24 cellular contexts compared by ENCODE assay signal in genomic region chr22:40446203-40446602, GRCh38.
DNase-seq lines count a peak whose midpoint lies in the region; ATAC-seq and TF ChIP-seq lines count a peak whose summit lies in the region.
"Had no signal": no experiment of that assay in that cellular context is flagged by ENCODE, and none has a peak within 500 bp of the region (broad histone marks: within the 10 kb centered on the region; RNA-seq: fewer than 3 reads in every experiment).

No MANE protein-coding gene starts in this region.

- peaks cover 0 to 2% (median 0%) of the 10 kb centered on the region in 7 donors for H3K9me3 Mint-ChIP-seq in CD4-positive, CD25-positive, alpha-beta regulatory T cell
- H3K9me3 Mint-ChIP-seq in CD8-positive, alpha-beta T cell, result no peaks in the 10 kb centered on the region
- no peaks in the 10 kb centered on the region for H3K9me3 Mint-ChIP-seq in central memory CD8-positive, alpha-beta T cell
- H3K9me3 Mint-ChIP-seq in osteocyte (ENCODE audit: unreplicated experiment), result peaks cover 8% of the 10 kb centered on the region
- H3K9me3 Mint-ChIP-seq: naive B cell had no signal

- peaks cover 32 to 94% (median 70%) of the 10 kb centered on the region in 4 donors for H3K4me1 Mint-ChIP-seq in CD4-positive, CD25-positive, alpha-beta regulatory T cell
- peaks cover 78% of the 10 kb centered on the region for H3K4me1 Mint-ChIP-seq in CD8-positive, alpha-beta T cell (ENCODE audit: low read depth)
- H3K4me1 Mint-ChIP-seq in central memory CD8-positive, alpha-beta T cell, result peaks cover 72% of the 10 kb centered on the region
- peaks cover 47% of the 10 kb centered on the region for H3K4me1 Mint-ChIP-seq in osteocyte (ENCODE audit: unreplicated experiment)

- TF ChIP-seq CTCF in CD8-positive, alpha-beta T cell (IDR thresholded peaks at IDR 0.05), result no peak
- TF ChIP-seq CTCF in osteocyte (IDR thresholded peaks at IDR 0.05), result no peak

- no peak overlapping the region for H3K27ac ChIP-seq in CD4-positive, CD25-positive, alpha-beta regulatory T cell (ENCODE audit: insufficient read depth, low read length, poor library complexity, severe bottlenecking)
- no peak overlapping the region for H3K27ac ChIP-seq in CD8-positive, alpha-beta T cell (ENCODE audit: low read depth, low read length)
- H3K27ac ChIP-seq: BLaER1 treated with 17β-estradiol and CSF1 and Interleukin-3, amounts not matched to agents 10 nM and 100 nM had no signal

- CTCF ChIA-PET in CD8-positive, alpha-beta T cell (lab: Charles Lee), result interaction anchor here (0.8 to 6.5 kb wide), 3 partner anchors 10 to 402 kb away, joined by 3 to 47 read pairs (median 6); no protein-coding TSS in a partner anchor

- no peak for ATAC-seq in CD4-positive, CD25-positive, alpha-beta regulatory T cell (ENCODE audit: low read depth in 2 of 2)
- no peak for ATAC-seq in CD8-positive, alpha-beta T cell
- ATAC-seq in central memory CD8-positive, alpha-beta T cell (replicated peaks; ENCODE audit: extremely low read depth, poor library complexity, severe bottlenecking), result no peak
- no peak for ATAC-seq in HG03196 (IDR thresholded peaks at IDR 0.05; ENCODE audit: unreplicated experiment)
- ATAC-seq in HG03280 (IDR thresholded peaks at IDR 0.05; ENCODE audit: unreplicated experiment), result no peak
- ATAC-seq: activated CD4-positive, alpha-beta T cell treated with anti-CD3 and anti-CD28 coated beads for 36 hours; left ventricle myocardium superior had no signal

- peaks cover 18% of the 10 kb centered on the region for H3K36me3 ChIP-seq in CD4-positive, CD25-positive, alpha-beta regulatory T cell (ENCODE audit: control insufficient read depth, insufficient read depth, low read length)
- no peaks in the 10 kb centered on the region for H3K36me3 ChIP-seq in CD8-positive, alpha-beta T cell (ENCODE audit: insufficient read depth, low read length)

- H3K27ac Mint-ChIP-seq in CD4-positive, CD25-positive, alpha-beta regulatory T cell, result peak overlapping the region; percentile 21 to 84 (median 71)
- peak overlapping the region; percentile 62 for H3K27ac Mint-ChIP-seq in CD8-positive, alpha-beta T cell
- H3K27ac Mint-ChIP-seq in central memory CD8-positive, alpha-beta T cell (ENCODE audit: low read depth), result peak overlapping the region; percentile 92
- H3K27ac Mint-ChIP-seq in osteocyte (ENCODE audit: unreplicated experiment), result peak overlapping the region; percentile 50
- H3K27ac Mint-ChIP-seq: activated CD4-positive, alpha-beta T cell treated with anti-CD3 and anti-CD28 coated beads for 36 hours had no signal

- no peak for DNase-seq in CD4-positive, CD25-positive, alpha-beta regulatory T cell
- no peak for DNase-seq in CD8-positive, alpha-beta T cell
- no peak for DNase-seq in central memory CD8-positive, alpha-beta T cell (ENCODE audit: low spot score in 2 of 2)
- no peak for DNase-seq in osteocyte (ENCODE audit: extremely low spot score, unreplicated experiment)
- DNase-seq in activated CD4-positive, CD25-positive, alpha-beta regulatory T cell treated with anti-CD3 and anti-CD28 coated beads, Interleukin-2, amount 50 U/mL, for 72 hours, result no peak
- no peak for DNase-seq in DMS 273 (lab: John Stamatoyannopoulos, UW; ENCODE audit: unreplicated experiment)
- DNase-seq: activated CD4-positive, alpha-beta T cell treated with anti-CD3 and anti-CD28 coated beads for 36 hours; activated CD8-positive, alpha-beta memory T cell treated with anti-CD3 and anti-CD28 coated beads for 24 hours; activated T-cell treated with anti-CD3 and anti-CD28 coated beads for 4 hours; amniotic stem cell; effector memory CD4-positive, alpha-beta T cell; islet precursor cell; left ventricle myocardium superior; naive B cell; NCI-H1436 treated with DMSO at 0.1 percent for 48 hours; NCI-H2081 treated with DMSO at 0.1 percent for 48 hours; NCI-H226; NCI-H526 treated with DMSO at 0.1 percent for 48 hours; Right ventricle myocardium superior; stimulated activated naive CD4-positive, alpha-beta T cell; T-helper 9 cell had no signal

- H3K4me1 ChIP-seq in CD4-positive, CD25-positive, alpha-beta regulatory T cell (ENCODE audit: control insufficient read depth, insufficient read depth, low read length, poor library complexity, severe bottlenecking), result peaks cover 33% of the 10 kb centered on the region
- peaks cover 68% of the 10 kb centered on the region for H3K4me1 ChIP-seq in CD8-positive, alpha-beta T cell (ENCODE audit: insufficient read depth, low read length)

- no peaks in the 10 kb centered on the region for H3K9me3 ChIP-seq in CD4-positive, CD25-positive, alpha-beta regulatory T cell (ENCODE audit: control insufficient read depth in 2 of 2, low read length in 2 of 2)
- no peaks in the 10 kb centered on the region for H3K9me3 ChIP-seq in CD8-positive, alpha-beta T cell (ENCODE audit: low read length)

- H3K36me3 Mint-ChIP-seq in CD4-positive, CD25-positive, alpha-beta regulatory T cell, result peaks cover 31% of the 10 kb centered on the region
- H3K36me3 Mint-ChIP-seq in CD8-positive, alpha-beta T cell, result peaks cover 60% of the 10 kb centered on the region
- peaks cover 18% of the 10 kb centered on the region for H3K36me3 Mint-ChIP-seq in central memory CD8-positive, alpha-beta T cell (ENCODE audit: insufficient read depth)
- peaks cover 13% of the 10 kb centered on the region for H3K36me3 Mint-ChIP-seq in osteocyte (ENCODE audit: unreplicated experiment)

- intact Hi-C loops in CD8-positive, alpha-beta T cell (cut with DNase I, micrococcal nuclease), result no loop called here

- peak overlapping the region in 1 of 4 donors; percentile 4 for H3K4me3 Mint-ChIP-seq in CD4-positive, CD25-positive, alpha-beta regulatory T cell
- H3K4me3 Mint-ChIP-seq in CD8-positive, alpha-beta T cell, result no peak overlapping the region
- no peak overlapping the region for H3K4me3 Mint-ChIP-seq in central memory CD8-positive, alpha-beta T cell
- no peak overlapping the region for H3K4me3 Mint-ChIP-seq in osteocyte (ENCODE audit: unreplicated experiment)
- H3K4me3 Mint-ChIP-seq: activated CD4-positive, alpha-beta T cell treated with anti-CD3 and anti-CD28 coated beads for 36 hours had no signal

- H3K27me3 Mint-ChIP-seq in CD4-positive, CD25-positive, alpha-beta regulatory T cell, result no peaks in the 10 kb centered on the region
- H3K27me3 Mint-ChIP-seq in CD8-positive, alpha-beta T cell (ENCODE audit: low read depth), result no peaks in the 10 kb centered on the region
- H3K27me3 Mint-ChIP-seq in central memory CD8-positive, alpha-beta T cell, result no peaks in the 10 kb centered on the region
- no peaks in the 10 kb centered on the region for H3K27me3 Mint-ChIP-seq in osteocyte (ENCODE audit: unreplicated experiment)
- H3K27me3 Mint-ChIP-seq: activated CD4-positive, alpha-beta T cell treated with anti-CD3 and anti-CD28 coated beads for 36 hours; naive B cell had no signal

- POLR2A ChIA-PET in CD8-positive, alpha-beta T cell (lab: Charles Lee), result no interaction called here

- no peak overlapping the region for H3K4me3 ChIP-seq in CD4-positive, CD25-positive, alpha-beta regulatory T cell (ENCODE audit: low read depth, low read length)
- no peak overlapping the region for H3K4me3 ChIP-seq in CD8-positive, alpha-beta T cell (ENCODE audit: low read depth, low read length)
- H3K4me3 ChIP-seq: BLaER1 treated with 17β-estradiol and CSF1 and Interleukin-3, amounts not matched to agents 10 nM and 100 nM had no signal

- no peaks in the 10 kb centered on the region for H3K27me3 ChIP-seq in CD4-positive, CD25-positive, alpha-beta regulatory T cell (ENCODE audit: control insufficient read depth, insufficient read depth, low read length)
- H3K27me3 ChIP-seq in CD8-positive, alpha-beta T cell (ENCODE audit: insufficient read depth, low read length), result no peaks in the 10 kb centered on the region
- H3K27me3 ChIP-seq: BLaER1 treated with 17β-estradiol and CSF1 and Interleukin-3, amounts not matched to agents 10 nM and 100 nM had no signal
